In genomic region chr1:16023050-16023653, GRCh38 we compare ENCODE assay signal across 1 cellular context.
TF ChIP-seq lines count a peak whose summit lies in the region.

No MANE protein-coding gene starts in this region.

TF ChIP-seq in HepG2, 621 proteins besides CTCF, POLR2A, EP300 and RAD21:
- TF ChIP-seq ZNF441 (CRISPR knock-in tag; IDR thresholded peaks at IDR 0.05; ENCODE audit: borderline replicate concordance) (no peak), ZFP36L1 (CRISPR knock-in tag; IDR thresholded peaks at IDR 0.05) (no peak), TMF1 (CRISPR knock-in tag; IDR thresholded peaks at IDR 0.05; ENCODE audit: low read depth) (no peak), FOXK2 (IDR thresholded peaks at IDR 0.05) (no peak)
- TF ChIP-seq, protein P1, sequence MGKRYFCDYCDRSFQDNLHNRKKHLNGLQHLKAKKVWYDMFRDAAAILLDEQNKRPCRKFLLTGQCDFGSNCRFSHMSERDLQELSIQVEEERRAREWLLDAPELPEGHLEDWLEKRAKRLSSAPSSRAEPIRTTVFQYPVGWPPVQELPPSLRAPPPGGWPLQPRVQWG (CRISPR knock-in tag; IDR thresholded peaks at IDR 0.05; ENCODE audit: borderline replicate concordance, low read depth): no peak
- TF ChIP-seq, protein P2, sequence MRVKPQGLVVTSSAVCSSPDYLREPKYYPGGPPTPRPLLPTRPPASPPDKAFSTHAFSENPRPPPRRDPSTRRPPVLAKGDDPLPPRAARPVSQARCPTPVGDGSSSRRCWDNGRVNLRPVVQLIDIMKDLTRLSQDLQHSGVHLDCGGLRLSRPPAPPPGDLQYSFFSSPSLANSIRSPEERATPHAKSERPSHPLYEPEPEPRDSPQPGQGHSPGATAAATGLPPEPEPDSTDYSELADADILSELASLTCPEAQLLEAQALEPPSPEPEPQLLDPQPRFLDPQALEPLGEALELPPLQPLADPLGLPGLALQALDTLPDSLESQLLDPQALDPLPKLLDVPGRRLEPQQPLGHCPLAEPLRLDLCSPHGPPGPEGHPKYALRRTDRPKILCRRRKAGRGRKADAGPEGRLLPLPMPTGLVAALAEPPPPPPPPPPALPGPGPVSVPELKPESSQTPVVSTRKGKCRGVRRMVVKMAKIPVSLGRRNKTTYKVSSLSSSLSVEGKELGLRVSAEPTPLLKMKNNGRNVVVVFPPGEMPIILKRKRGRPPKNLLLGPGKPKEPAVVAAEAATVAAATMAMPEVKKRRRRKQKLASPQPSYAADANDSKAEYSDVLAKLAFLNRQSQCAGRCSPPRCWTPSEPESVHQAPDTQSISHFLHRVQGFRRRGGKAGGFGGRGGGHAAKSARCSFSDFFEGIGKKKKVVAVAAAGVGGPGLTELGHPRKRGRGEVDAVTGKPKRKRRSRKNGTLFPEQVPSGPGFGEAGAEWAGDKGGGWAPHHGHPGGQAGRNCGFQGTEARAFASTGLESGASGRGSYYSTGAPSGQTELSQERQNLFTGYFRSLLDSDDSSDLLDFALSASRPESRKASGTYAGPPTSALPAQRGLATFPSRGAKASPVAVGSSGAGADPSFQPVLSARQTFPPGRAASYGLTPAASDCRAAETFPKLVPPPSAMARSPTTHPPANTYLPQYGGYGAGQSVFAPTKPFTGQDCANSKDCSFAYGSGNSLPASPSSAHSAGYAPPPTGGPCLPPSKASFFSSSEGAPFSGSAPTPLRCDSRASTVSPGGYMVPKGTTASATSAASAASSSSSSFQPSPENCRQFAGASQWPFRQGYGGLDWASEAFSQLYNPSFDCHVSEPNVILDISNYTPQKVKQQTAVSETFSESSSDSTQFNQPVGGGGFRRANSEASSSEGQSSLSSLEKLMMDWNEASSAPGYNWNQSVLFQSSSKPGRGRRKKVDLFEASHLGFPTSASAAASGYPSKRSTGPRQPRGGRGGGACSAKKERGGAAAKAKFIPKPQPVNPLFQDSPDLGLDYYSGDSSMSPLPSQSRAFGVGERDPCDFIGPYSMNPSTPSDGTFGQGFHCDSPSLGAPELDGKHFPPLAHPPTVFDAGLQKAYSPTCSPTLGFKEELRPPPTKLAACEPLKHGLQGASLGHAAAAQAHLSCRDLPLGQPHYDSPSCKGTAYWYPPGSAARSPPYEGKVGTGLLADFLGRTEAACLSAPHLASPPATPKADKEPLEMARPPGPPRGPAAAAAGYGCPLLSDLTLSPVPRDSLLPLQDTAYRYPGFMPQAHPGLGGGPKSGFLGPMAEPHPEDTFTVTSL (CRISPR knock-in tag; IDR thresholded peaks at IDR 0.05; ENCODE audit: borderline replicate concordance): no peak
- TF ChIP-seq, protein P3, sequence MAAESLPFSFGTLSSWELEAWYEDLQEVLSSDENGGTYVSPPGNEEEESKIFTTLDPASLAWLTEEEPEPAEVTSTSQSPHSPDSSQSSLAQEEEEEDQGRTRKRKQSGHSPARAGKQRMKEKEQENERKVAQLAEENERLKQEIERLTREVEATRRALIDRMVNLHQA (CRISPR knock-in tag; IDR thresholded peaks at IDR 0.05): no peak
- TF ChIP-seq, protein P4, sequence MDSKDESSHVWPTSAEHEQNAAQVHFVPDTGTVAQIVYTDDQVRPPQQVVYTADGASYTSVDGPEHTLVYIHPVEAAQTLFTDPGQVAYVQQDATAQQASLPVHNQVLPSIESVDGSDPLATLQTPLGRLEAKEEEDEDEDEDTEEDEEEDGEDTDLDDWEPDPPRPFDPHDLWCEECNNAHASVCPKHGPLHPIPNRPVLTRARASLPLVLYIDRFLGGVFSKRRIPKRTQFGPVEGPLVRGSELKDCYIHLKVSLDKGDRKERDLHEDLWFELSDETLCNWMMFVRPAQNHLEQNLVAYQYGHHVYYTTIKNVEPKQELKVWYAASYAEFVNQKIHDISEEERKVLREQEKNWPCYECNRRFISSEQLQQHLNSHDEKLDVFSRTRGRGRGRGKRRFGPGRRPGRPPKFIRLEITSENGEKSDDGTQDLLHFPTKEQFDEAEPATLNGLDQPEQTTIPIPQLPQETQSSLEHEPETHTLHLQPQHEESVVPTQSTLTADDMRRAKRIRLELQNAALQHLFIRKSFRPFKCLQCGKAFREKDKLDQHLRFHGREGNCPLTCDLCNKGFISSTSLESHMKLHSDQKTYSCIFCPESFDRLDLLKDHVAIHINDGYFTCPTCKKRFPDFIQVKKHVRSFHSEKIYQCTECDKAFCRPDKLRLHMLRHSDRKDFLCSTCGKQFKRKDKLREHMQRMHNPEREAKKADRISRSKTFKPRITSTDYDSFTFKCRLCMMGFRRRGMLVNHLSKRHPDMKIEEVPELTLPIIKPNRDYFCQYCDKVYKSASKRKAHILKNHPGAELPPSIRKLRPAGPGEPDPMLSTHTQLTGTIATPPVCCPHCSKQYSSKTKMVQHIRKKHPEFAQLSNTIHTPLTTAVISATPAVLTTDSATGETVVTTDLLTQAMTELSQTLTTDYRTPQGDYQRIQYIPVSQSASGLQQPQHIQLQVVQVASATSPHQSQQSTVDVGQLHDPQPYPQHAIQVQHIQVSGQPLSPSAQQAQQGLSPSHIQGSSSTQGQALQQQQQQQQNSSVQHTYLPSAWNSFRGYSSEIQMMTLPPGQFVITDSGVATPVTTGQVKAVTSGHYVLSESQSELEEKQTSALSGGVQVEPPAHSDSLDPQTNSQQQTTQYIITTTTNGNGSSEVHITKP (CRISPR knock-in tag; IDR thresholded peaks at IDR 0.05; ENCODE audit: low read depth): no peak
